Comparison of ENCODE assay signal across 8 cellular contexts in genomic region chr16:14628806-14629611, GRCh38. TPM values are rescaled to one million over a fixed set of nuclear protein-coding genes. Genes with fewer than 3 reads are reported as not detected.
DNase-seq lines count a peak whose midpoint lies in the region; ATAC-seq and TF ChIP-seq lines count a peak whose summit lies in the region.

No MANE protein-coding gene starts in this region.

- ATAC-seq in T-cell (replicated peaks in 1 of 4) (no peak), foreskin keratinocyte (no peak), GM21528 (IDR thresholded peaks at IDR 0.05; ENCODE audit: low FRiP score, unreplicated experiment) (no peak)

- H3K9me3 Mint-ChIP-seq in T-cell = peaks cover 0 to 4% (median 3%) of the 10 kb centered on the region in 3 donors

- H3K27me3 Mint-ChIP-seq in T-cell = no peaks in the 10 kb centered on the region

- peaks cover 22% of the 10 kb centered on the region for H3K36me3 Mint-ChIP-seq in T-cell

- WGBS in smooth muscle cell (ENCODE audit: low lambda C conversion rate) = 59% methylated on average over 12 of the region's 12 CpGs

- peaks cover 5% of the 10 kb centered on the region for H4K20me1 ChIP-seq in smooth muscle cell (ENCODE audit: low read depth)

- peaks cover 6% of the 10 kb centered on the region for H3K36me3 ChIP-seq in smooth muscle cell (ENCODE audit: low read depth)

- H3K79me2 ChIP-seq in smooth muscle cell (ENCODE audit: low read depth) = peaks cover 36% of the 10 kb centered on the region

- DNase-seq in NOMO-1 treated with DMSO at 0.1 percent for 48 hours (lab: John Stamatoyannopoulos, UW; ENCODE audit: unreplicated experiment) = peak; percentile 11
- DNase-seq in NOMO-1 (lab: John Stamatoyannopoulos, UW; ENCODE audit: unreplicated experiment in 2 of 2) = no peak
- peak in 11 of 34 experiments; percentile 1 to 12 (median 6) for DNase-seq in T-cell
- no peak for DNase-seq in foreskin keratinocyte
- no peak for DNase-seq in smooth muscle cell (lab: John Stamatoyannopoulos, UW; ENCODE audit: unreplicated experiment)
- DNase-seq in GM10248 (ENCODE audit: extremely low spot score) = no peak
- DNase-seq in NCI-H2081 (lab: John Stamatoyannopoulos, UW) = no peak

- H3K4me2 ChIP-seq in smooth muscle cell = peak overlapping the region; percentile 96

- no peaks in the 10 kb centered on the region for H3F3A ChIP-seq in smooth muscle cell (ENCODE audit: low read depth)

- no peaks in the 10 kb centered on the region for H3K9me3 ChIP-seq in smooth muscle cell (replicated peaks; ENCODE audit: low read depth)

- H3K27ac Mint-ChIP-seq in T-cell = peak overlapping the region; percentile 94 to 97

- peak overlapping the region; percentile 84 for H3K4me3 ChIP-seq in smooth muscle cell

- CTCF ChIA-PET in T-cell (lab: Charles Lee) (interaction anchor here in 1 of 2 donors (1.4 kb wide), 1 partner anchor 21 kb away, joined by 3 read pairs; no protein-coding TSS in a partner anchor), GM10248 (lab: Yijun Ruan, JAX) (interaction anchor here (1.1 to 1.4 kb wide), 2 partner anchors 29 to 34 kb away, joined by 3 to 4 read pairs; no protein-coding TSS in a partner anchor)

- H3K9ac ChIP-seq in smooth muscle cell (ENCODE audit: low read depth) = peak overlapping the region; percentile 86

- H3K4me1 ChIP-seq in foreskin keratinocyte (no peaks in the 10 kb centered on the region), smooth muscle cell (ENCODE audit: low read depth) (peaks cover 15% of the 10 kb centered on the region)

- peak overlapping the region; percentile 92 to 96 (median 93) for H3K4me3 Mint-ChIP-seq in T-cell

- POLR2A ChIA-PET in T-cell (lab: Charles Lee) = interaction anchor here in 1 of 2 donors (0.6 kb wide), 1 partner anchor 95 kb away, joined by 3 read pairs; no protein-coding TSS in a partner anchor
- POLR2A ChIA-PET in GM10248 (lab: Yijun Ruan, JAX) = no interaction called here

- H3K4me1 Mint-ChIP-seq in T-cell = peaks cover 45 to 52% (median 52%) of the 10 kb centered on the region in 3 donors

- no peak overlapping the region for H2AFZ ChIP-seq in smooth muscle cell (ENCODE audit: low read depth)

- H3K27ac ChIP-seq in foreskin keratinocyte (peak overlapping the region; percentile 68), smooth muscle cell (ENCODE audit: low read depth) (peak overlapping the region; percentile 79)

- TF ChIP-seq CTCF in foreskin keratinocyte (conservative IDR thresholded peaks at IDR 0.05) (no peak), smooth muscle cell (IDR thresholded peaks at IDR 0.05; ENCODE audit: borderline replicate concordance, insufficient read depth, poor library complexity, severe bottlenecking) (no peak), GM10248 (IDR thresholded peaks at IDR 0.05; ENCODE audit: control extremely low read depth, extremely low read depth, low read depth, missing control alignments) (no peak)

- no peaks in the 10 kb centered on the region for H3K27me3 ChIP-seq in foreskin keratinocyte
- no peaks in the 10 kb centered on the region for H3K27me3 ChIP-seq in smooth muscle cell (ENCODE audit: low read depth)

RNA-seq across cellular contexts. Expression of gene PARN, which starts 1.1 kb away (rescaled TPM):
- total RNA-seq in T-cell (10 to 100 TPM; 34.4 to 42.7 (median 38.4) TPM), foreskin keratinocyte (32.0 and 32.2 TPM in 2 replicates), smooth muscle cell (22.9 and 24.6 TPM in 2 replicates)
- polyA plus RNA-seq in foreskin keratinocyte (16.0 and 18.1 TPM in 2 replicates), smooth muscle cell (22.2 and 24.8 TPM in 2 replicates)

RNA-seq across cellular contexts. Expression of gene BFAR, which starts 3.7 kb away (rescaled TPM):
- 10 to 100 TPM; 36.6 to 72.8 (median 60.9) TPM for total RNA-seq in T-cell
- 73.5 and 79.4 TPM in 2 replicates for total RNA-seq in foreskin keratinocyte
- polyA plus RNA-seq in foreskin keratinocyte = 52.8 and 53.2 TPM in 2 replicates
- total RNA-seq in smooth muscle cell = 65.7 and 82.2 TPM in 2 replicates
- 35.9 and 42.4 TPM in 2 replicates for polyA plus RNA-seq in smooth muscle cell
